Comparison of ENCODE assay signal across 21 cellular contexts in the genomic region with DNA sequence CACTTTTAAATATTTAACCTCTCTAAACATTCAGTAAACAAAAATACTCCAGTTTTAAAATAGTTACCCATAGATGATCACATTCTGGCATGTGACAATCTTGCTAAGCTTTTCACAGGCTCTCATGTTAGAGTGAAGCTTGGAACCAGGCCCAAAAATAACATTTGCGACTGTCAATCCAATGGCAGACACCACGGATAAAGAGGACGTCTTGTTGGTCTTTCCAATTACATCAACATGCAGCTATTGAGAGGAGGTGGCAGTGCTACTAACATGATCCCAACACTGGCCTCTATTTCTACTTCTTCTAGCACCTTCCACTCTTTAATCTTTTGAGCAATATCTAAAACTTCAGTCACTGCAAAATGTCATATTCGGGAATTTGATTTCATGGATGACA.
"Had no signal": no experiment of that assay in that cellular context is flagged by ENCODE, and none has a peak within 500 bp of the region (broad histone marks: within the 10 kb centered on the region; RNA-seq: fewer than 3 reads in every experiment).

No MANE protein-coding gene starts in this region.

- ATAC-seq: activated CD4-positive, CD25-positive, alpha-beta regulatory T cell treated with anti-CD3 and anti-CD28 coated beads, Interleukin-2, amount 50 U/mL, for 24 hours; activated CD8-positive, alpha-beta T cell treated with anti-CD3 and anti-CD28 coated beads, Interleukin-2, amount 10 ng/mL, durations not matched to agents 7 days and 5 days; K562; Panc1 had no signal

- DNase-seq: activated CD4-positive, alpha-beta T cell treated with anti-CD3 and anti-CD28 coated beads for 4 hours; activated CD8-positive, alpha-beta memory T cell treated with anti-CD3 and anti-CD28 coated beads, Interleukin-2, amount 50 U/mL, for 48 hours; activated CD8-positive, alpha-beta T cell treated with anti-CD3 and anti-CD28 coated beads, Interleukin-2, amount 10 ng/mL, durations not matched to agents 7 days and 5 days; activated T-cell treated with anti-CD3 and anti-CD28 coated beads, Interleukin-2, amount 50 U/mL, for 1 hour; aorta; Karpas-422; NCI-H1105 treated with DMSO at 0.1 percent for 48 hours; NCI-H1436 treated with DMSO at 0.1 percent for 48 hours; NCI-H187; NCI-H2081; NCI-H2171; NCI-H2227 treated with DMSO at 0.1 percent for 48 hours; NCI-H446 treated with DMSO at 0.1 percent for 48 hours; NCI-H524 treated with DMSO at 0.1 percent for 48 hours; NCI-H82; OCI-M1; RPMI8226; SHP77 had no signal

- H3K4me3 ChIP-seq: K562 had no signal
